In the genomic region with DNA sequence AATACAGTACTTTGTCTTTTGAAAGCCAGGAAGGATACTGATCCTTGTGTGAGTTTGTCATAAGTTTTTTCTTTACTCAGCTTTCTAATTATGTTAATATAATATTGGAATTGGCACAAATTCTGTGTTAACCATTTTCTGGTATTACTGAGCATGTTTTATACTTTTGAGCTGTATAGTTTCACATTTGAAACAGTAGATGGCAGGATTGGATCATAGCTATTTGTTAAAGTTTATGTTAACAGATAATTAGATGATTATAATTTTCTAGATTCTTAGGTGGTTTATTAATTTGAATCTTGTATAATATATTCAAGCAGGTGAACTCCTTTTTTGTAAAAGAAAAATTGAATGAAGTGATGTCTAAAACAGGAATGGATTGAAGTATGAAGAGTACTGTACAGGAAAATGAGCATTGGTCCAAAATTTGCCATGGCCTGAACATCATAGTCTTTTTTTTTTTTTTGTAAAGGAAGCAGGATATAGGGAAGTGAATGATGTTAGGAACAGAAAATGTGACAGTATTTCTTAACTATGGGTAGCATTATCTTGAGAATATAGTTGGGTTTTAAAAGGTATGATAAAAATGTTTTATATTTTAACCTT, we compare ENCODE assay signal across 8 cellular contexts.
DNase-seq lines count a peak whose midpoint lies in the region; ATAC-seq, FAIRE-seq and TF ChIP-seq lines count a peak whose summit lies in the region.

No MANE protein-coding gene starts in this region.

- H3K36me3 Mint-ChIP-seq in mesothelial cell of epicardium: no peaks in the 10 kb centered on the region
- no peaks in the 10 kb centered on the region for H3K36me3 Mint-ChIP-seq in WTC11

- CTCF ChIA-PET in IMR-90 (lab: Yijun Ruan, JAX) (interaction anchor here (0.5 to 3.4 kb wide), 7 partner anchors 21 to 312 kb away, joined by 3 to 17 read pairs (median 4); no protein-coding TSS in a partner anchor), WTC11 (lab: Charles Lee) (interaction anchor here (0.7 to 2.6 kb wide), 12 partner anchors 16 to 285 kb away, joined by 3 to 94 read pairs (median 5); a partner anchor contains a TSS)

- no peak overlapping the region for H2AK5ac ChIP-seq in IMR-90 (ENCODE audit: low read depth, low read length)

- H3K23ac ChIP-seq in IMR-90 (ENCODE audit: low read depth, low read length): no peak overlapping the region

- H2BK20ac ChIP-seq in IMR-90 (ENCODE audit: low read depth, low read length): no peak overlapping the region

- H3K18ac ChIP-seq in IMR-90 (ENCODE audit: low read depth, low read length): no peak overlapping the region

- H3K9me3 Mint-ChIP-seq in mesothelial cell of epicardium (no peaks in the 10 kb centered on the region), WTC11 (no peaks in the 10 kb centered on the region)

- H3K36me3 ChIP-seq in IMR-90 (ENCODE audit: control insufficient read depth, insufficient read depth, low read length): no peaks in the 10 kb centered on the region

- ATAC-seq in IMR-90 (ENCODE audit: low read depth): peak; percentile 56; the same call in 1 of the 2 replicates
- ATAC-seq in WTC11: no peak

- H3K9ac ChIP-seq in IMR-90 (ENCODE audit: low read depth, low read length): no peak overlapping the region

- H4K5ac ChIP-seq in IMR-90 (ENCODE audit: low read depth, low read length): no peak overlapping the region

- no peak for FAIRE-seq in RCC 7860 (lab: Jason Lieb, UNC)

- H3K4ac ChIP-seq in IMR-90 (ENCODE audit: low read depth, low read length): no peak overlapping the region

- no peaks in the 10 kb centered on the region for H4K20me1 ChIP-seq in IMR-90 (ENCODE audit: insufficient read depth, low read length)

- H2AK9ac ChIP-seq in IMR-90 (replicated peaks; ENCODE audit: low read depth, low read length, poor library complexity): no peak overlapping the region

- H3K56ac ChIP-seq in IMR-90 (ENCODE audit: extremely low read depth, insufficient read depth, low read length): no peak overlapping the region

- H3K9me3 ChIP-seq in IMR-90 (ENCODE audit: control insufficient read depth, insufficient read depth, low read length): no peaks in the 10 kb centered on the region

- H3K4me2 ChIP-seq in IMR-90 (ENCODE audit: low read depth, low read length): no peak overlapping the region

- H3K27me3 ChIP-seq in IMR-90 (ENCODE audit: control insufficient read depth, insufficient read depth, low read length): no peaks in the 10 kb centered on the region

- no peaks in the 10 kb centered on the region for H3K4me1 Mint-ChIP-seq in mesothelial cell of epicardium
- peaks cover 4% of the 10 kb centered on the region; the same call in 1 of the 2 replicates for H3K4me1 Mint-ChIP-seq in WTC11

- no peak overlapping the region for H3K27ac Mint-ChIP-seq in mesothelial cell of epicardium
- no peak overlapping the region for H3K27ac Mint-ChIP-seq in WTC11

- H3K79me1 ChIP-seq in IMR-90 (ENCODE audit: low read depth in 1 of 2, low read length in 2 of 2): no peaks in the 10 kb centered on the region

- intact Hi-C loops in IMR-90 (cut with micrococcal nuclease): loop anchor here (1.0 to 5.0 kb wide), 5 partner anchors 117 to 418 kb away; no protein-coding TSS in a partner anchor

- no peak overlapping the region for H3K14ac ChIP-seq in IMR-90 (replicated peaks; ENCODE audit: low read depth, low read length)

- no peaks in the 10 kb centered on the region for H3K4me1 ChIP-seq in IMR-90 (ENCODE audit: control insufficient read depth, insufficient read depth, low read length)

- no peak overlapping the region for H3K4me3 ChIP-seq in IMR-90 (ENCODE audit: insufficient read depth, low read depth, low read length)

- dilution Hi-C loops in IMR-90 (cut with HindIII; ENCODE audit: low sequenced_read_pairs, unreplicated experiment): no loop called here

- H3K27me3 Mint-ChIP-seq in mesothelial cell of epicardium (ENCODE audit: low read depth) (no peaks in the 10 kb centered on the region), WTC11 (ENCODE audit: low read depth) (no peaks in the 10 kb centered on the region; the same call in 1 of the 2 replicates)

- POLR2A ChIA-PET in IMR-90 (lab: Charles Lee; ENCODE audit: unreplicated experiment) (no interaction called here), WTC11 (lab: Charles Lee) (no interaction called here)

- BruUV-seq in IMR-90 (replicated peaks; lab: Mats Ljungman, UMichigan): no TSS peak

- TF ChIP-seq POLR2A in IMR-90 (IDR thresholded peaks at IDR 0.05; ENCODE audit: low read depth, low read length): no peak

- H4K91ac ChIP-seq in IMR-90 (ENCODE audit: insufficient read depth, low read depth, low read length): no peak overlapping the region

- no peak overlapping the region for H3K27ac ChIP-seq in IMR-90 (ENCODE audit: insufficient read depth, low read length)

- in situ Hi-C loops in IMR-90 (cut with MboI; ENCODE audit: low sequenced_read_pairs): loop anchor here (5.0 kb wide), 1 partner anchor 117 kb away; no protein-coding TSS in a partner anchor

- H2BK120ac ChIP-seq in IMR-90 (ENCODE audit: low read depth, low read length): no peak overlapping the region

- H3K9me1 ChIP-seq in IMR-90 (ENCODE audit: insufficient read depth, low read length): no peaks in the 10 kb centered on the region

- TF ChIP-seq CTCF in IMR-90 (conservative IDR thresholded peaks at IDR 0.05; ENCODE audit: low read depth, low read length) (peak; percentile 65), mesothelial cell of epicardium (IDR thresholded peaks at IDR 0.05; ENCODE audit: unreplicated experiment) (peak; percentile 30), WTC11 (IDR thresholded peaks at IDR 0.05) (no peak)

- no peak overlapping the region for H3K4me3 Mint-ChIP-seq in mesothelial cell of epicardium
- no peak overlapping the region for H3K4me3 Mint-ChIP-seq in WTC11

- H2BK5ac ChIP-seq in IMR-90 (ENCODE audit: low read depth, low read length, poor library complexity, severe bottlenecking): no peak overlapping the region

- DNase-seq in DMS53 treated with DMSO at 0.1 percent for 48 hours (lab: John Stamatoyannopoulos, UW; ENCODE audit: unreplicated experiment) (peak; percentile 29), IMR-90 (peak; percentile 28), astrocyte of the hippocampus (ENCODE audit: low read depth, low spot score) (peak; percentile 21), mesothelial cell of epicardium (ENCODE audit: low spot score in 2 of 2, unreplicated experiment in 2 of 2) (no peak), RCC 7860 (ENCODE audit: low spot score) (no peak), MV-4-11 (lab: John Stamatoyannopoulos, UW) (no peak), NCI-H187 (lab: John Stamatoyannopoulos, UW) (no peak), WTC11 (ENCODE audit: low spot score) (no peak)

- H4K8ac ChIP-seq in IMR-90 (ENCODE audit: low read depth in 2 of 2, low read length in 2 of 2): no peak overlapping the region

- no peak overlapping the region for H2AFZ ChIP-seq in IMR-90 (replicated peaks; ENCODE audit: low read length, poor library complexity)

- H2BK15ac ChIP-seq in IMR-90 (ENCODE audit: low read depth, low read length): no peak overlapping the region

- TF ChIP-seq RAD21 in IMR-90 (IDR thresholded peaks at IDR 0.05; ENCODE audit: low read length): peak; percentile 58

TF ChIP-seq in IMR-90, 13 proteins besides CTCF, POLR2A, EP300 and RAD21:
- TF ChIP-seq CEBPB (IDR thresholded peaks at IDR 0.05; ENCODE audit: low read depth, low read length): no peak
- peak; percentile 34; the same call in 1 of the 2 replicates for TF ChIP-seq SMC3 (IDR thresholded peaks at IDR 0.05; ENCODE audit: low read depth, low read length)

TF ChIP-seq in WTC11, 78 proteins besides CTCF, POLR2A, EP300 and RAD21 (continues in another document):
- TF ChIP-seq TP53 (CRISPR knock-in tag; IDR thresholded peaks at IDR 0.05) (no peak), TEAD1 (CRISPR knock-in tag; IDR thresholded peaks at IDR 0.05) (no peak), TEAD4 (CRISPR knock-in tag; IDR thresholded peaks at IDR 0.05) (no peak), GABPB1 (CRISPR knock-in tag; IDR thresholded peaks at IDR 0.05) (no peak), ELF4 (CRISPR knock-in tag; IDR thresholded peaks at IDR 0.05; ENCODE audit: low read depth) (no peak)
- TF ChIP-seq, protein P1, sequence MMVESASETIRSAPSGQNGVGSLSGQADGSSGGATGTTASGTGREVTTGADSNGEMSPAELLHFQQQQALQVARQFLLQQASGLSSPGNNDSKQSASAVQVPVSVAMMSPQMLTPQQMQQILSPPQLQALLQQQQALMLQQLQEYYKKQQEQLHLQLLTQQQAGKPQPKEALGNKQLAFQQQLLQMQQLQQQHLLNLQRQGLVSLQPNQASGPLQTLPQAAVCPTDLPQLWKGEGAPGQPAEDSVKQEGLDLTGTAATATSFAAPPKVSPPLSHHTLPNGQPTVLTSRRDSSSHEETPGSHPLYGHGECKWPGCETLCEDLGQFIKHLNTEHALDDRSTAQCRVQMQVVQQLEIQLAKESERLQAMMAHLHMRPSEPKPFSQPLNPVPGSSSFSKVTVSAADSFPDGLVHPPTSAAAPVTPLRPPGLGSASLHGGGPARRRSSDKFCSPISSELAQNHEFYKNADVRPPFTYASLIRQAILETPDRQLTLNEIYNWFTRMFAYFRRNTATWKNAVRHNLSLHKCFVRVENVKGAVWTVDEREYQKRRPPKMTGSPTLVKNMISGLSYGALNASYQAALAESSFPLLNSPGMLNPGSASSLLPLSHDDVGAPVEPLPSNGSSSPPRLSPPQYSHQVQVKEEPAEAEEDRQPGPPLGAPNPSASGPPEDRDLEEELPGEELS (CRISPR knock-in tag; IDR thresholded peaks at IDR 0.05): no peak
- TF ChIP-seq, protein P2, sequence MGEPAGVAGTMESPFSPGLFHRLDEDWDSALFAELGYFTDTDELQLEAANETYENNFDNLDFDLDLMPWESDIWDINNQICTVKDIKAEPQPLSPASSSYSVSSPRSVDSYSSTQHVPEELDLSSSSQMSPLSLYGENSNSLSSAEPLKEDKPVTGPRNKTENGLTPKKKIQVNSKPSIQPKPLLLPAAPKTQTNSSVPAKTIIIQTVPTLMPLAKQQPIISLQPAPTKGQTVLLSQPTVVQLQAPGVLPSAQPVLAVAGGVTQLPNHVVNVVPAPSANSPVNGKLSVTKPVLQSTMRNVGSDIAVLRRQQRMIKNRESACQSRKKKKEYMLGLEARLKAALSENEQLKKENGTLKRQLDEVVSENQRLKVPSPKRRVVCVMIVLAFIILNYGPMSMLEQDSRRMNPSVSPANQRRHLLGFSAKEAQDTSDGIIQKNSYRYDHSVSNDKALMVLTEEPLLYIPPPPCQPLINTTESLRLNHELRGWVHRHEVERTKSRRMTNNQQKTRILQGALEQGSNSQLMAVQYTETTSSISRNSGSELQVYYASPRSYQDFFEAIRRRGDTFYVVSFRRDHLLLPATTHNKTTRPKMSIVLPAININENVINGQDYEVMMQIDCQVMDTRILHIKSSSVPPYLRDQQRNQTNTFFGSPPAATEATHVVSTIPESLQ (CRISPR knock-in tag; IDR thresholded peaks at IDR 0.05): no peak

Comparison
In these comparisons a context has a peak if more than half of its experiments do, and no peak if none do; other contexts are left out.
1. DNase-seq: peak in DMS53 treated with DMSO at 0.1 percent for 48 hours (single experiment), IMR-90 (single experiment) and astrocyte of the hippocampus (single experiment); none in mesothelial cell of epicardium (0 of 2), RCC 7860 (single experiment), MV-4-11 (single experiment), NCI-H187 (0 of 2) and WTC11 (single experiment).